17 cellular contexts compared by ENCODE assay signal in the genomic region with DNA sequence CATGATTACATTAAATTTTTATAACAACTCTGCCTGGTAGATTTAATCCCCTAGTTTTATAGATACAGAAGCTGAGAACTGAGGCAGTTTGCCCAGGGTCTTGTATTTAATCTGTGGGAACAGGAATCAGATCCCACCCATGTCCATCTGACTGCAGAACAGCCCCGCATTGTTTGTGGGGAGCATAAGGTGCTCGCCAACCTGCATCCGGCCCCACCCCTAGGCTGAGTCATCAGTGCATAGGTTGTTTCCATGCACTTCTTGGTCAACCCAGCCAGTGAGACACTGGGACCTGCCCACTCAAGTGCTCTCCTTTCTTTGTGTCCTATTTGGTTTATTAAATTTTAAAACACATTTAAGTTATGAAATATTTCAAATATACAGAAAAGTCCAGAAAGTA.
"Had no signal": no experiment of that assay in that cellular context is flagged by ENCODE, and none has a peak within 500 bp of the region (broad histone marks: within the 10 kb centered on the region; RNA-seq: fewer than 3 reads in every experiment).

No MANE protein-coding gene starts in this region.

- H3K27me3 ChIP-seq: ascending aorta, tibial artery, uterus had no signal

- H3K27ac ChIP-seq: ascending aorta, tibial artery, uterus had no signal

- H3K4me3 ChIP-seq: ascending aorta, tibial artery, uterus had no signal

- H3K4me1 ChIP-seq: ascending aorta, tibial artery, uterus had no signal

- H3K9me3 ChIP-seq: ascending aorta, tibial artery, uterus had no signal

- DNase-seq: activated CD4-positive, alpha-beta T cell treated with anti-CD3 and anti-CD28 coated beads, Interleukin-2, amount 10 ng/mL, durations not matched to agents 7 days and 5 days; activated CD8-positive, alpha-beta memory T cell treated with anti-CD3 and anti-CD28 coated beads, Interleukin-2, amount 50 U/mL, for 4 hours; activated effector memory CD4-positive, alpha-beta T cell treated with anti-CD3 and anti-CD28 coated beads, Interleukin-2, amount 50 U/mL, for 16 hours; activated T-cell treated with anti-CD3 and anti-CD28 coated beads, Interleukin-2, amount 50 U/mL, for 4 hours; effector CD4-positive, alpha-beta T cell; immature natural killer cell; kidney glomerular epithelial cell; left ventricle myocardium superior; mesendoderm; naive thymus-derived CD8-positive, alpha-beta T cell; stimulated activated CD8-positive, alpha-beta memory T cell treated with anti-CD3 and anti-CD28 coated beads, Interleukin-4, amount 100 ng/mL, for 48 hours; stimulated activated naive CD8-positive, alpha-beta T cell treated with anti-CD3 and anti-CD28 coated beads, Interleukin-15, Interleukin-2, amounts not matched to agents 100 U/mL and 50 U/mL, for 24 hours; substantia nigra; T1000; tibial artery; uterus had no signal

- H3K36me3 ChIP-seq: ascending aorta, tibial artery, uterus had no signal
